Comparison of ENCODE assay signal across 8 cellular contexts in genomic region chr2:27322301-27322765, GRCh38. TPM values are rescaled to one million over a fixed set of nuclear protein-coding genes. Genes with fewer than 3 reads are reported as not detected.
A peak's percentile ranks its signal among the peaks of the same experiment; 100 is the strongest.
DNase-seq lines count a peak whose midpoint lies in the region; ATAC-seq and TF ChIP-seq lines count a peak whose summit lies in the region.

No MANE protein-coding gene starts in this region.

- H3K9ac ChIP-seq in iPS-15b (ENCODE audit: low read depth, low read length), result peak overlapping the region; percentile 98

- no peak for TF ChIP-seq CTCF in GM12875 (IDR thresholded peaks at IDR 0.05; ENCODE audit: borderline replicate concordance, insufficient read depth, low read depth, low read length)

- H3K4me3 ChIP-seq in GM12875 (ENCODE audit: low read depth, low read length) (peak overlapping the region; percentile 88), iPS-15b (ENCODE audit: low read depth, low read length) (peak overlapping the region; percentile 99)

- POLR2A ChIA-PET in activated naive CD8-positive, alpha-beta T cell treated with anti-CD3 and anti-CD28 coated beads, Interleukin-2, amount 10 ng/mL, durations not matched to agents 7 days and 5 days (lab: Charles Lee), result interaction anchor here (0.5 to 3.0 kb wide), 13 partner anchors 14 to 1101 kb away, joined by 3 to 15 read pairs (median 4); partner anchors contain the start of genes AGBL5, EIF2B4, GTF3C2 and KHK

- H3K27me3 Mint-ChIP-seq in activated naive CD8-positive, alpha-beta T cell treated with anti-CD3 and anti-CD28 coated beads, Interleukin-2, amount 10 ng/mL, durations not matched to agents 7 days and 5 days, result no peaks in the 10 kb centered on the region

- H3K27me3 ChIP-seq in iPS-15b (ENCODE audit: control insufficient read depth, insufficient read depth, low read length), result no peaks in the 10 kb centered on the region

- peaks cover 10% of the 10 kb centered on the region for H3K4me1 ChIP-seq in iPS-15b (ENCODE audit: control insufficient read depth, insufficient read depth, low read length)

- peak; percentile 16 for DNase-seq in LoVo (ENCODE audit: low spot score)
- peak; percentile 45 for DNase-seq in activated naive CD8-positive, alpha-beta T cell treated with anti-CD3 and anti-CD28 coated beads, Interleukin-2, amount 10 ng/mL, durations not matched to agents 7 days and 5 days
- peak in 1 of 2 donors; percentile 60 for DNase-seq in stimulated activated effector memory CD8-positive, alpha-beta T cell treated with anti-CD3 and anti-CD28 coated beads, Interleukin-12 subunit alpha, Interleukin-12 subunit beta, amount 100 ng/mL, for 72 hours (ENCODE audit: low spot score in 2 of 2)
- no peak for DNase-seq in NCI-H1694 treated with DMSO at 0.1 percent for 48 hours (lab: John Stamatoyannopoulos, UW)
- DNase-seq in posterior vena cava (ENCODE audit: low spot score), result no peak

- no peaks in the 10 kb centered on the region for H3K9me3 ChIP-seq in iPS-15b (ENCODE audit: control insufficient read depth, insufficient read depth, low read length)

- H3K36me3 Mint-ChIP-seq in activated naive CD8-positive, alpha-beta T cell treated with anti-CD3 and anti-CD28 coated beads, Interleukin-2, amount 10 ng/mL, durations not matched to agents 7 days and 5 days, result peaks cover 12% of the 10 kb centered on the region
- H3K36me3 Mint-ChIP-seq in stimulated activated effector memory CD8-positive, alpha-beta T cell treated with anti-CD3 and anti-CD28 coated beads, Interleukin-12 subunit alpha, Interleukin-12 subunit beta, amount 100 ng/mL, for 72 hours, result peaks cover 19% of the 10 kb centered on the region

- H3K36me3 ChIP-seq in iPS-15b (ENCODE audit: control insufficient read depth, insufficient read depth, low read length), result peaks cover 14% of the 10 kb centered on the region

- peak; percentile 40 for ATAC-seq in activated naive CD8-positive, alpha-beta T cell treated with anti-CD3 and anti-CD28 coated beads, Interleukin-2, amount 10 ng/mL, durations not matched to agents 7 days and 5 days (ENCODE audit: low read depth)
- ATAC-seq in stimulated activated effector memory CD8-positive, alpha-beta T cell treated with anti-CD3 and anti-CD28 coated beads, Interleukin-12 subunit alpha, Interleukin-12 subunit beta, amount 100 ng/mL, for 72 hours, result peak; percentile 38
- ATAC-seq in GM19035 (IDR thresholded peaks at IDR 0.05; ENCODE audit: unreplicated experiment), result no peak

- H3K27ac Mint-ChIP-seq in activated naive CD8-positive, alpha-beta T cell treated with anti-CD3 and anti-CD28 coated beads, Interleukin-2, amount 10 ng/mL, durations not matched to agents 7 days and 5 days, result peak overlapping the region; percentile 95
- H3K27ac Mint-ChIP-seq in stimulated activated effector memory CD8-positive, alpha-beta T cell treated with anti-CD3 and anti-CD28 coated beads, Interleukin-12 subunit alpha, Interleukin-12 subunit beta, amount 100 ng/mL, for 72 hours, result peak overlapping the region; percentile 99

- H3K9me3 Mint-ChIP-seq in activated naive CD8-positive, alpha-beta T cell treated with anti-CD3 and anti-CD28 coated beads, Interleukin-2, amount 10 ng/mL, durations not matched to agents 7 days and 5 days, result no peaks in the 10 kb centered on the region
- no peaks in the 10 kb centered on the region for H3K9me3 Mint-ChIP-seq in stimulated activated effector memory CD8-positive, alpha-beta T cell treated with anti-CD3 and anti-CD28 coated beads, Interleukin-12 subunit alpha, Interleukin-12 subunit beta, amount 100 ng/mL, for 72 hours

- H3K4me1 Mint-ChIP-seq in activated naive CD8-positive, alpha-beta T cell treated with anti-CD3 and anti-CD28 coated beads, Interleukin-2, amount 10 ng/mL, durations not matched to agents 7 days and 5 days, result peaks cover 13% of the 10 kb centered on the region
- peaks cover 20% of the 10 kb centered on the region for H3K4me1 Mint-ChIP-seq in stimulated activated effector memory CD8-positive, alpha-beta T cell treated with anti-CD3 and anti-CD28 coated beads, Interleukin-12 subunit alpha, Interleukin-12 subunit beta, amount 100 ng/mL, for 72 hours

- H3K4me3 Mint-ChIP-seq in activated naive CD8-positive, alpha-beta T cell treated with anti-CD3 and anti-CD28 coated beads, Interleukin-2, amount 10 ng/mL, durations not matched to agents 7 days and 5 days, result peak overlapping the region; percentile 97
- peak overlapping the region; percentile 99 for H3K4me3 Mint-ChIP-seq in stimulated activated effector memory CD8-positive, alpha-beta T cell treated with anti-CD3 and anti-CD28 coated beads, Interleukin-12 subunit alpha, Interleukin-12 subunit beta, amount 100 ng/mL, for 72 hours

- intact Hi-C loops in posterior vena cava (cut with DNase I), result no loop called here

RNA-seq across cellular contexts. Expression of gene MPV17, which starts 0.6 kb away (rescaled TPM):
- total RNA-seq in activated naive CD8-positive, alpha-beta T cell treated with anti-CD3 and anti-CD28 coated beads, Interleukin-2, amount 10 ng/mL, durations not matched to agents 7 days and 5 days, result 100 to 1,000 TPM in 1 of 2 experiments, 10 to 100 TPM in 1; 93.4 to 100 TPM
- 10 to 100 TPM; 59.3 to 69.0 TPM for total RNA-seq in posterior vena cava

RNA-seq across cellular contexts. Expression of gene UCN, which starts 14.1 kb away (rescaled TPM):
- total RNA-seq in activated naive CD8-positive, alpha-beta T cell treated with anti-CD3 and anti-CD28 coated beads, Interleukin-2, amount 10 ng/mL, durations not matched to agents 7 days and 5 days, result 1 to 10 TPM; 3.7 to 5.1 TPM
- total RNA-seq in posterior vena cava, result 1 to 10 TPM in 1 of 2 donors, under 1 TPM in 1; 0.95 to 1.2 TPM

RNA-seq across cellular contexts. Expression of gene GTF3C2, which starts 34.2 kb away (rescaled TPM):
- total RNA-seq in activated naive CD8-positive, alpha-beta T cell treated with anti-CD3 and anti-CD28 coated beads, Interleukin-2, amount 10 ng/mL, durations not matched to agents 7 days and 5 days, result 10 to 100 TPM; 66.4 to 70.8 TPM
- 10 to 100 TPM; 36.9 to 41.3 TPM for total RNA-seq in posterior vena cava

RNA-seq across cellular contexts. Expression of gene TRIM54, which starts 40.1 kb away (rescaled TPM):
- total RNA-seq in activated naive CD8-positive, alpha-beta T cell treated with anti-CD3 and anti-CD28 coated beads, Interleukin-2, amount 10 ng/mL, durations not matched to agents 7 days and 5 days, result under 1 TPM in 1 of 2 experiments, not detected in 1; 0.19 TPM
- total RNA-seq in posterior vena cava, result under 1 TPM; 0.32 to 0.52 TPM

RNA-seq across cellular contexts. Expression of gene DNAJC5G, which starts 47.1 kb away (rescaled TPM):
- total RNA-seq in activated naive CD8-positive, alpha-beta T cell treated with anti-CD3 and anti-CD28 coated beads, Interleukin-2, amount 10 ng/mL, durations not matched to agents 7 days and 5 days, result not detected
- total RNA-seq in posterior vena cava, result 1 to 10 TPM in 1 of 2 donors, under 1 TPM in 1; 0.19 to 1.0 TPM

Comparison
In these comparisons a context has a peak if more than half of its experiments do, and no peak if none do; other contexts are left out.
1. DNase-seq: peak in LoVo (single experiment) and activated naive CD8-positive, alpha-beta T cell treated with anti-CD3 and anti-CD28 coated beads, Interleukin-2, amount 10 ng/mL, durations not matched to agents 7 days and 5 days (single experiment); none in NCI-H1694 treated with DMSO at 0.1 percent for 48 hours (single experiment) and posterior vena cava (single experiment).